Comparison of ENCODE assay signal across 2 cellular contexts in the genomic region with DNA sequence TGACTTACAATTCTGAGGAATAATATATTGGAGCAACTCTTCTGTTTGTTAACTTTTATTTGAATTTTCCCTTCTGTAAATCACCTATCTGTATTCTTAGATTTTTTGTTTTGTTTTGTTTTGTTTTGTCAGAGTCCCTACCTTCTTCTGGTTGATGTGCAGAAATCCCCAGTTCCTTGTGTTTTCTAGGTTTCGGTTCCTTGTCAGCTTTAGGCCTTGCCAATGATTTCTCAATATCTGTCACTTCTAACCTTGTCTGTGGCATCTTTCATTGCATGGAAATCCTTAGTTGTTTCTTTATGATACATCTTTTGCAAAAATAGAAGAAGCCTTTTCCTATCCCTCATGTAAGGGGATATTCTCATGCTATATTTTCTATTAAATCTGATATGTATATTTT.
A peak's percentile ranks its signal among the peaks of the same experiment; 100 is the strongest.
TF ChIP-seq lines count a peak whose summit lies in the region.

No MANE protein-coding gene starts in this region.

TF ChIP-seq in HCT116, 20 proteins besides CTCF, POLR2A, EP300 and RAD21:
- no peak for TF ChIP-seq POLR2AphosphoS5 (IDR thresholded peaks at IDR 0.05; ENCODE audit: low read depth, low read length)
- TF ChIP-seq FOSL1 (IDR thresholded peaks at IDR 0.05; ENCODE audit: low read depth), result no peak
- TF ChIP-seq SIN3A (IDR thresholded peaks at IDR 0.05; ENCODE audit: low read depth), result no peak
- TF ChIP-seq EZH2 (IDR thresholded peaks at IDR 0.05), result no peak
- no peak for TF ChIP-seq SP1 (IDR thresholded peaks at IDR 0.05; ENCODE audit: low read depth)
- no peak for TF ChIP-seq JUND (IDR thresholded peaks at IDR 0.05)
- no peak for TF ChIP-seq ZFX (IDR thresholded peaks at IDR 0.05)
- TF ChIP-seq TCF7L2 (IDR thresholded peaks at IDR 0.05; ENCODE audit: borderline replicate concordance, extremely low read depth, insufficient read depth, insufficient read length), result no peak
- no peak for TF ChIP-seq CBX3 (IDR thresholded peaks at IDR 0.05; ENCODE audit: low read depth)
- no peak for TF ChIP-seq SRF (IDR thresholded peaks at IDR 0.05; ENCODE audit: low read depth)
- TF ChIP-seq ELF1 (IDR thresholded peaks at IDR 0.05; ENCODE audit: borderline replicate concordance, low read depth), result no peak
TF ChIP-seq in HCT116: peak in this region for 0.

TF ChIP-seq in GM12878, 131 proteins besides CTCF, POLR2A, EP300 and RAD21 (continues in another document):
- TF ChIP-seq, protein P1, sequence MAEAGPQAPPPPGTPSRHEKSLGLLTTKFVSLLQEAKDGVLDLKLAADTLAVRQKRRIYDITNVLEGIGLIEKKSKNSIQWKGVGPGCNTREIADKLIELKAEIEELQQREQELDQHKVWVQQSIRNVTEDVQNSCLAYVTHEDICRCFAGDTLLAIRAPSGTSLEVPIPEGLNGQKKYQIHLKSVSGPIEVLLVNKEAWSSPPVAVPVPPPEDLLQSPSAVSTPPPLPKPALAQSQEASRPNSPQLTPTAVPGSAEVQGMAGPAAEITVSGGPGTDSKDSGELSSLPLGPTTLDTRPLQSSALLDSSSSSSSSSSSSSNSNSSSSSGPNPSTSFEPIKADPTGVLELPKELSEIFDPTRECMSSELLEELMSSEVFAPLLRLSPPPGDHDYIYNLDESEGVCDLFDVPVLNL (IDR thresholded peaks at IDR 0.05; ENCODE audit: low read depth, low read length), result no peak
- TF ChIP-seq, protein P2, sequence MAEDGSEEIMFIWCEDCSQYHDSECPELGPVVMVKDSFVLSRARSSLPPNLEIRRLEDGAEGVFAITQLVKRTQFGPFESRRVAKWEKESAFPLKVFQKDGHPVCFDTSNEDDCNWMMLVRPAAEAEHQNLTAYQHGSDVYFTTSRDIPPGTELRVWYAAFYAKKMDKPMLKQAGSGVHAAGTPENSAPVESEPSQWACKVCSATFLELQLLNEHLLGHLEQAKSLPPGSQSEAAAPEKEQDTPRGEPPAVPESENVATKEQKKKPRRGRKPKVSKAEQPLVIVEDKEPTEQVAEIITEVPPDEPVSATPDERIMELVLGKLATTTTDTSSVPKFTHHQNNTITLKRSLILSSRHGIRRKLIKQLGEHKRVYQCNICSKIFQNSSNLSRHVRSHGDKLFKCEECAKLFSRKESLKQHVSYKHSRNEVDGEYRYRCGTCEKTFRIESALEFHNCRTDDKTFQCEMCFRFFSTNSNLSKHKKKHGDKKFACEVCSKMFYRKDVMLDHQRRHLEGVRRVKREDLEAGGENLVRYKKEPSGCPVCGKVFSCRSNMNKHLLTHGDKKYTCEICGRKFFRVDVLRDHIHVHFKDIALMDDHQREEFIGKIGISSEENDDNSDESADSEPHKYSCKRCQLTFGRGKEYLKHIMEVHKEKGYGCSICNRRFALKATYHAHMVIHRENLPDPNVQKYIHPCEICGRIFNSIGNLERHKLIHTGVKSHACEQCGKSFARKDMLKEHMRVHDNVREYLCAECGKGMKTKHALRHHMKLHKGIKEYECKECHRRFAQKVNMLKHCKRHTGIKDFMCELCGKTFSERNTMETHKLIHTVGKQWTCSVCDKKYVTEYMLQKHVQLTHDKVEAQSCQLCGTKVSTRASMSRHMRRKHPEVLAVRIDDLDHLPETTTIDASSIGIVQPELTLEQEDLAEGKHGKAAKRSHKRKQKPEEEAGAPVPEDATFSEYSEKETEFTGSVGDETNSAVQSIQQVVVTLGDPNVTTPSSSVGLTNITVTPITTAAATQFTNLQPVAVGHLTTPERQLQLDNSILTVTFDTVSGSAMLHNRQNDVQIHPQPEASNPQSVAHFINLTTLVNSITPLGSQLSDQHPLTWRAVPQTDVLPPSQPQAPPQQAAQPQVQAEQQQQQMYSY (CRISPR knock-in tag; IDR thresholded peaks at IDR 0.05), result no peak
- TF ChIP-seq, protein P3, sequence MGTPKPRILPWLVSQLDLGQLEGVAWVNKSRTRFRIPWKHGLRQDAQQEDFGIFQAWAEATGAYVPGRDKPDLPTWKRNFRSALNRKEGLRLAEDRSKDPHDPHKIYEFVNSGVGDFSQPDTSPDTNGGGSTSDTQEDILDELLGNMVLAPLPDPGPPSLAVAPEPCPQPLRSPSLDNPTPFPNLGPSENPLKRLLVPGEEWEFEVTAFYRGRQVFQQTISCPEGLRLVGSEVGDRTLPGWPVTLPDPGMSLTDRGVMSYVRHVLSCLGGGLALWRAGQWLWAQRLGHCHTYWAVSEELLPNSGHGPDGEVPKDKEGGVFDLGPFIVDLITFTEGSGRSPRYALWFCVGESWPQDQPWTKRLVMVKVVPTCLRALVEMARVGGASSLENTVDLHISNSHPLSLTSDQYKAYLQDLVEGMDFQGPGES (IDR thresholded peaks at IDR 0.05), result no peak
- TF ChIP-seq ZNF622 (IDR thresholded peaks at IDR 0.05) (no peak), RUNX3 (IDR thresholded peaks at IDR 0.05; ENCODE audit: low read length) (peak; percentile 66), HDGF (IDR thresholded peaks at IDR 0.05) (no peak), ZNF207 (IDR thresholded peaks at IDR 0.05; ENCODE audit: borderline replicate concordance) (no peak), SMAD5 (IDR thresholded peaks at IDR 0.05; ENCODE audit: low read depth) (no peak), POU2F2 (IDR thresholded peaks at IDR 0.05; ENCODE audit: borderline replicate concordance, low read depth, low read length) (no peak), MTA2 (IDR thresholded peaks at IDR 0.05; ENCODE audit: low read depth) (peak; percentile 50; the same call in 1 of the 2 replicates), SIN3A (IDR thresholded peaks at IDR 0.05; ENCODE audit: low read depth, low read length) (no peak), ZBED1 (IDR thresholded peaks at IDR 0.05; ENCODE audit: borderline replicate concordance) (no peak), GABPA (IDR thresholded peaks at IDR 0.05; ENCODE audit: low read depth) (no peak), FOXM1 (IDR thresholded peaks at IDR 0.05; ENCODE audit: low read depth, low read length) (no peak), MXI1 (IDR thresholded peaks at IDR 0.05; ENCODE audit: low read depth, low read length) (no peak), IRF4 (IDR thresholded peaks at IDR 0.05; ENCODE audit: low read depth, low read length) (0 out of 2 replicates have a peak, but pooled peaks have one; percentile 38), NR2C1 (IDR thresholded peaks at IDR 0.05) (no peak), SMARCA5 (IDR thresholded peaks at IDR 0.05) (no peak), FOS (IDR thresholded peaks at IDR 0.05; ENCODE audit: borderline replicate concordance, extremely low read depth, insufficient read length) (no peak), ZSCAN29 (IDR thresholded peaks at IDR 0.05) (no peak), KDM1A (IDR thresholded peaks at IDR 0.05; ENCODE audit: borderline replicate concordance) (no peak), SIX5 (IDR thresholded peaks at IDR 0.05; ENCODE audit: low read depth, low read length, severe bottlenecking) (no peak), BACH1 (IDR thresholded peaks at IDR 0.05; ENCODE audit: borderline replicate concordance) (no peak), CREB1 (IDR thresholded peaks at IDR 0.05; ENCODE audit: low read depth) (no peak), POLR2AphosphoS5 (IDR thresholded peaks at IDR 0.05; ENCODE audit: low read length) (no peak), MYB (IDR thresholded peaks at IDR 0.05; ENCODE audit: borderline replicate concordance, low read depth, low read length) (no peak), CHD2 (IDR thresholded peaks at IDR 0.05; ENCODE audit: borderline replicate concordance, low read depth, low read length) (no peak), NFYA (IDR thresholded peaks at IDR 0.05; ENCODE audit: borderline replicate concordance, low read depth, low read length) (no peak), IKZF2 (IDR thresholded peaks at IDR 0.05) (peak; percentile 91 to 92), ZNF384 (IDR thresholded peaks at IDR 0.05; ENCODE audit: borderline replicate concordance, low read depth, low read length) (no peak), HDAC6 (IDR thresholded peaks at IDR 0.05; ENCODE audit: unreplicated experiment) (no peak), ETV6 (conservative IDR thresholded peaks at IDR 0.05 in 1 of 2, IDR thresholded peaks at IDR 0.05 in 1 of 2; ENCODE audit: borderline replicate concordance in 1 of 2, low read depth in 1 of 2) (0 out of 4 replicates have a peak, but pooled peaks of 1 of the 2 experiments have one; percentile 12), RBBP5 (conservative IDR thresholded peaks at IDR 0.05) (no peak), KAT2A (conservative IDR thresholded peaks at IDR 0.05; ENCODE audit: control insufficient read depth, low read depth, low read length) (no peak), CEBPB (IDR thresholded peaks at IDR 0.05; ENCODE audit: borderline replicate concordance in 1 of 2, low read depth in 2 of 2, low read length in 2 of 2) (no peak), SMC3 (IDR thresholded peaks at IDR 0.05; ENCODE audit: borderline replicate concordance, low read length) (no peak), LARP7 (IDR thresholded peaks at IDR 0.05) (no peak), BRCA1 (IDR thresholded peaks at IDR 0.05; ENCODE audit: low read depth, low read length) (no peak), RB1 (IDR thresholded peaks at IDR 0.05; ENCODE audit: borderline replicate concordance) (no peak)
- TF ChIP-seq, protein P4, sequence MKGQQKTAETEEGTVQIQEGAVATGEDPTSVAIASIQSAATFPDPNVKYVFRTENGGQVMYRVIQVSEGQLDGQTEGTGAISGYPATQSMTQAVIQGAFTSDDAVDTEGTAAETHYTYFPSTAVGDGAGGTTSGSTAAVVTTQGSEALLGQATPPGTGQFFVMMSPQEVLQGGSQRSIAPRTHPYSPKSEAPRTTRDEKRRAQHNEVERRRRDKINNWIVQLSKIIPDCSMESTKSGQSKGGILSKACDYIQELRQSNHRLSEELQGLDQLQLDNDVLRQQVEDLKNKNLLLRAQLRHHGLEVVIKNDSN (IDR thresholded peaks at IDR 0.05; ENCODE audit: borderline replicate concordance, extremely low read length, insufficient read depth, low read depth, low read length), result no peak
- TF ChIP-seq, protein P5, sequence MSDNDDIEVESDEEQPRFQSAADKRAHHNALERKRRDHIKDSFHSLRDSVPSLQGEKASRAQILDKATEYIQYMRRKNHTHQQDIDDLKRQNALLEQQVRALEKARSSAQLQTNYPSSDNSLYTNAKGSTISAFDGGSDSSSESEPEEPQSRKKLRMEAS (IDR thresholded peaks at IDR 0.05; ENCODE audit: low read depth, low read length), result no peak
- TF ChIP-seq, protein P6, sequence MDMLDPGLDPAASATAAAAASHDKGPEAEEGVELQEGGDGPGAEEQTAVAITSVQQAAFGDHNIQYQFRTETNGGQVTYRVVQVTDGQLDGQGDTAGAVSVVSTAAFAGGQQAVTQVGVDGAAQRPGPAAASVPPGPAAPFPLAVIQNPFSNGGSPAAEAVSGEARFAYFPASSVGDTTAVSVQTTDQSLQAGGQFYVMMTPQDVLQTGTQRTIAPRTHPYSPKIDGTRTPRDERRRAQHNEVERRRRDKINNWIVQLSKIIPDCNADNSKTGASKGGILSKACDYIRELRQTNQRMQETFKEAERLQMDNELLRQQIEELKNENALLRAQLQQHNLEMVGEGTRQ (IDR thresholded peaks at IDR 0.05; ENCODE audit: borderline replicate concordance, low read depth, low read length), result no peak
- TF ChIP-seq, protein P7, sequence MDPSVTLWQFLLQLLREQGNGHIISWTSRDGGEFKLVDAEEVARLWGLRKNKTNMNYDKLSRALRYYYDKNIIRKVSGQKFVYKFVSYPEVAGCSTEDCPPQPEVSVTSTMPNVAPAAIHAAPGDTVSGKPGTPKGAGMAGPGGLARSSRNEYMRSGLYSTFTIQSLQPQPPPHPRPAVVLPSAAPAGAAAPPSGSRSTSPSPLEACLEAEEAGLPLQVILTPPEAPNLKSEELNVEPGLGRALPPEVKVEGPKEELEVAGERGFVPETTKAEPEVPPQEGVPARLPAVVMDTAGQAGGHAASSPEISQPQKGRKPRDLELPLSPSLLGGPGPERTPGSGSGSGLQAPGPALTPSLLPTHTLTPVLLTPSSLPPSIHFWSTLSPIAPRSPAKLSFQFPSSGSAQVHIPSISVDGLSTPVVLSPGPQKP (IDR thresholded peaks at IDR 0.05; ENCODE audit: low read depth, low read length), result no peak
- TF ChIP-seq, protein P8, sequence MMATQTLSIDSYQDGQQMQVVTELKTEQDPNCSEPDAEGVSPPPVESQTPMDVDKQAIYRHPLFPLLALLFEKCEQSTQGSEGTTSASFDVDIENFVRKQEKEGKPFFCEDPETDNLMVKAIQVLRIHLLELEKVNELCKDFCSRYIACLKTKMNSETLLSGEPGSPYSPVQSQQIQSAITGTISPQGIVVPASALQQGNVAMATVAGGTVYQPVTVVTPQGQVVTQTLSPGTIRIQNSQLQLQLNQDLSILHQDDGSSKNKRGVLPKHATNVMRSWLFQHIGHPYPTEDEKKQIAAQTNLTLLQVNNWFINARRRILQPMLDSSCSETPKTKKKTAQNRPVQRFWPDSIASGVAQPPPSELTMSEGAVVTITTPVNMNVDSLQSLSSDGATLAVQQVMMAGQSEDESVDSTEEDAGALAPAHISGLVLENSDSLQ (IDR thresholded peaks at IDR 0.05), result no peak
- TF ChIP-seq, protein P9, sequence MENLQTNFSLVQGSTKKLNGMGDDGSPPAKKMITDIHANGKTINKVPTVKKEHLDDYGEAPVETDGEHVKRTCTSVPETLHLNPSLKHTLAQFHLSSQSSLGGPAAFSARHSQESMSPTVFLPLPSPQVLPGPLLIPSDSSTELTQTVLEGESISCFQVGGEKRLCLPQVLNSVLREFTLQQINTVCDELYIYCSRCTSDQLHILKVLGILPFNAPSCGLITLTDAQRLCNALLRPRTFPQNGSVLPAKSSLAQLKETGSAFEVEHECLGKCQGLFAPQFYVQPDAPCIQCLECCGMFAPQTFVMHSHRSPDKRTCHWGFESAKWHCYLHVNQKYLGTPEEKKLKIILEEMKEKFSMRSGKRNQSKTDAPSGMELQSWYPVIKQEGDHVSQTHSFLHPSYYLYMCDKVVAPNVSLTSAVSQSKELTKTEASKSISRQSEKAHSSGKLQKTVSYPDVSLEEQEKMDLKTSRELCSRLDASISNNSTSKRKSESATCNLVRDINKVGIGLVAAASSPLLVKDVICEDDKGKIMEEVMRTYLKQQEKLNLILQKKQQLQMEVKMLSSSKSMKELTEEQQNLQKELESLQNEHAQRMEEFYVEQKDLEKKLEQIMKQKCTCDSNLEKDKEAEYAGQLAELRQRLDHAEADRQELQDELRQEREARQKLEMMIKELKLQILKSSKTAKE (IDR thresholded peaks at IDR 0.05; ENCODE audit: low read depth, poor library complexity, severe bottlenecking), result no peak
- TF ChIP-seq, protein P10, sequence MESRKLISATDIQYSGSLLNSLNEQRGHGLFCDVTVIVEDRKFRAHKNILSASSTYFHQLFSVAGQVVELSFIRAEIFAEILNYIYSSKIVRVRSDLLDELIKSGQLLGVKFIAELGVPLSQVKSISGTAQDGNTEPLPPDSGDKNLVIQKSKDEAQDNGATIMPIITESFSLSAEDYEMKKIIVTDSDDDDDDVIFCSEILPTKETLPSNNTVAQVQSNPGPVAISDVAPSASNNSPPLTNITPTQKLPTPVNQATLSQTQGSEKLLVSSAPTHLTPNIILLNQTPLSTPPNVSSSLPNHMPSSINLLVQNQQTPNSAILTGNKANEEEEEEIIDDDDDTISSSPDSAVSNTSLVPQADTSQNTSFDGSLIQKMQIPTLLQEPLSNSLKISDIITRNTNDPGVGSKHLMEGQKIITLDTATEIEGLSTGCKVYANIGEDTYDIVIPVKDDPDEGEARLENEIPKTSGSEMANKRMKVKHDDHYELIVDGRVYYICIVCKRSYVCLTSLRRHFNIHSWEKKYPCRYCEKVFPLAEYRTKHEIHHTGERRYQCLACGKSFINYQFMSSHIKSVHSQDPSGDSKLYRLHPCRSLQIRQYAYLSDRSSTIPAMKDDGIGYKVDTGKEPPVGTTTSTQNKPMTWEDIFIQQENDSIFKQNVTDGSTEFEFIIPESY (IDR thresholded peaks at IDR 0.05), result no peak
